8 cellular contexts compared by ENCODE assay signal in genomic region chr17:41688641-41689496, GRCh38. TPM values are rescaled to one million over a fixed set of nuclear protein-coding genes. Genes with fewer than 3 reads are reported as not detected.
A peak's percentile ranks its signal among the peaks of the same experiment; 100 is the strongest.
DNase-seq lines count a peak whose midpoint lies in the region; ATAC-seq and TF ChIP-seq lines count a peak whose summit lies in the region.

Gene EIF1, plus strand, starts transcription at chr17:41688885. Its CDS starts 154 bp downstream, at chr17:41689039.

- TF ChIP-seq CTCF in GM13977 (IDR thresholded peaks at IDR 0.05; ENCODE audit: extremely low read depth, insufficient read depth, missing control alignments) (no peak), heart right ventricle (IDR thresholded peaks at IDR 0.05) (no peak), upper lobe of right lung (IDR thresholded peaks at IDR 0.05) (no peak)

- H3K9me3 ChIP-seq in heart right ventricle = no peaks in the 10 kb centered on the region
- no peaks in the 10 kb centered on the region for H3K9me3 ChIP-seq in upper lobe of right lung

- intact Hi-C loops in heart right ventricle (cut with DNase I) = loop anchor here in 1 of 10 donors (10.0 kb wide), 1 partner anchor 1244 kb away; the partner anchor contains the start of gene IGFBP4
- intact Hi-C loops in posterior vena cava (cut with DNase I) = no loop called here
- intact Hi-C loops in upper lobe of right lung (cut with DNase I) = no loop called here

- peaks cover 11 to 45% (median 38%) of the 10 kb centered on the region in 9 donors for H3K4me1 ChIP-seq in heart right ventricle
- peaks cover 22% of the 10 kb centered on the region for H3K4me1 ChIP-seq in upper lobe of right lung

- no peaks in the 10 kb centered on the region for H3K9me3 Mint-ChIP-seq in T-helper 1 cell treated with Interleukin-12 subunit alpha and Interleukin-12 subunit beta and Interleukin-4 antibody, amounts not matched to agents 30 μg/mL and 1 μg/mL, for 36 hours

- peak within 1 kb of the TSS; percentile 98 for H3K27ac Mint-ChIP-seq in T-helper 1 cell treated with Interleukin-12 subunit alpha and Interleukin-12 subunit beta and Interleukin-4 antibody, amounts not matched to agents 30 μg/mL and 1 μg/mL, for 36 hours

- H3K4me1 Mint-ChIP-seq in T-helper 1 cell treated with Interleukin-12 subunit alpha and Interleukin-12 subunit beta and Interleukin-4 antibody, amounts not matched to agents 30 μg/mL and 1 μg/mL, for 36 hours (ENCODE audit: low read depth) = peaks cover 24% of the 10 kb centered on the region

- ATAC-seq in HG02884 (IDR thresholded peaks at IDR 0.05; ENCODE audit: unreplicated experiment) = peak; percentile 73
- ATAC-seq in heart right ventricle = peak; percentile 89 to 96 (median 94)
- peak; percentile 90 for ATAC-seq in upper lobe of right lung

- in situ Hi-C loops in GM13977 (cut with MboI; ENCODE audit: low pct_unique_long_range_greater_than_20kb, low sequenced_read_pairs, unreplicated experiment) = no loop called here

- H3K27me3 ChIP-seq in heart right ventricle (no peaks in the 10 kb centered on the region), upper lobe of right lung (no peaks in the 10 kb centered on the region)

- peaks cover 44% of the 10 kb centered on the region for H3K36me3 Mint-ChIP-seq in T-helper 1 cell treated with Interleukin-12 subunit alpha and Interleukin-12 subunit beta and Interleukin-4 antibody, amounts not matched to agents 30 μg/mL and 1 μg/mL, for 36 hours (ENCODE audit: low read depth)

- peaks cover 0 to 46% (median 43%) of the 10 kb centered on the region in 9 donors for H3K36me3 ChIP-seq in heart right ventricle
- H3K36me3 ChIP-seq in upper lobe of right lung = peaks cover 45% of the 10 kb centered on the region

- WGBS in heart right ventricle, 2 donors = 0% methylated on average over 79 to 81 of the region's 81 CpGs

- DNase-seq in GM13977 (ENCODE audit: low spot score) = peak; percentile 95
- peak; percentile 99 for DNase-seq in NCI-H1694 (lab: John Stamatoyannopoulos, UW)
- DNase-seq in amniotic stem cell (lab: John Stamatoyannopoulos, UW) = peak; percentile 99
- peak; percentile 100 for DNase-seq in heart right ventricle
- peak; percentile 100 for DNase-seq in posterior vena cava (ENCODE audit: low spot score)
- peak; percentile 100 for DNase-seq in upper lobe of right lung

- peak within 1 kb of the TSS; percentile 92 for H3K4me3 Mint-ChIP-seq in T-helper 1 cell treated with Interleukin-12 subunit alpha and Interleukin-12 subunit beta and Interleukin-4 antibody, amounts not matched to agents 30 μg/mL and 1 μg/mL, for 36 hours

- H3K27ac ChIP-seq in heart right ventricle (peak within 1 kb of the TSS; percentile 97 to 100 (median 100)), upper lobe of right lung (peak within 1 kb of the TSS; percentile 100)

- H3K4me3 ChIP-seq in heart right ventricle (peak within 1 kb of the TSS; percentile 62 to 99 (median 84)), upper lobe of right lung (peak within 1 kb of the TSS; percentile 81)

- no peaks in the 10 kb centered on the region for H3K27me3 Mint-ChIP-seq in T-helper 1 cell treated with Interleukin-12 subunit alpha and Interleukin-12 subunit beta and Interleukin-4 antibody, amounts not matched to agents 30 μg/mL and 1 μg/mL, for 36 hours (ENCODE audit: low read depth)

RNA-seq across cellular contexts. Expression of gene EIF1, which starts in this region (rescaled TPM):
- 1,000 to 10,000 TPM; 1,115 to 1,330 (median 1,284) TPM for total RNA-seq in heart right ventricle
- polyA plus RNA-seq in heart right ventricle = 1,000 to 10,000 TPM in 1 of 2 donors, 100 to 1,000 TPM in 1; 551 to 1,123 TPM
- total RNA-seq in posterior vena cava = 100 to 1,000 TPM; 694 to 760 TPM
- total RNA-seq in upper lobe of right lung = 974 TPM

Comparison
In these comparisons a context has a peak if more than half of its experiments do, and no peak if none do; other contexts are left out.
1. Peak in every context shown above with its lines: DNase-seq, ATAC-seq, H3K4me3 ChIP-seq and H3K27ac ChIP-seq.